1 cellular context compared by ENCODE assay signal in the genomic region with DNA sequence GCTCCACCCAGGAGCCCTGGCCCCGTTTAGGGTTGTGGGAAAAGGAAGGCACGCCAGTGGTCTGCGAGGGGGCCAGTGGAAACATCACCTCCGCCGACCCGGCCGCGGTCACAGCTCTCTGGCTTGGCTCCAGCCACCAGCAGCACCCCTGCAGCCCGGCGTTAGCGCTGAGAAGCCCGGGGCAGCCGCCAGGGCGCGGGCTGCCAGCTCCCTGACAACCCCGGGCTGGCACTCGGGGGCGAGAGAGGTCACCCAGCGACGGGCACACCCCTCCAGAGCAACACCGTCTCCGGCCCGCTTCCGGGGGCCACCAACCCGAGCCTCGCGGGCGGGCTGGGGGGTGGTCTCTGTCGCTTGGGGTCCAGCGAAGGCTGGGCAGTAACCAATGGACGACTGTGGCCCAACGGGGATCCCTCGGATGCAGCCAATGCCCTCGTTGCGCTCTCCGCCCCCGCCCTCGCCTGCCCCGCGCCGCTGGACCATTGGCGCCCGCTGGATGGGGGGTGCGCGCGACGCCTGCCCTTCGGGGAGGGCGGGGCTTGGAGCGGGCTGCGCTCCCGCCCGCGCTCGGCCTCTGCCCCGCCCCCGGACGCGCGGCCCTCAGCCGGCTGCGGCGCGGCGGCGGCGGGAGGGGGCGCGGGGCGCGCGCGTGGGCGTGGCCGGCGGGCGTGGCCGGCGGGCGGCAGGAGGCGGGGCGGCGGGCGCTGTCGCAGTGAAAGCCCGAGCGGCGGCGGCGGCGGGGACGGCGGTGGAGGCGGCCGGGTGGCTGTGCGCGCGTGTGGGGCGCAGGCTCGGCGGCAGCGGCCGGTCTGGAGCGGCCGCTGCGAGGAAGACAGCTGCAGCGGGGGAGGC.
TF ChIP-seq lines count a peak whose summit lies in the region.

A gene (plus strand): TSS at position 712 of the 852 bp plus-strand sequence. CDS start 1,007 bp downstream, outside the sequence.

TF ChIP-seq in K562, 482 proteins besides CTCF, POLR2A, EP300 and RAD21 (continued from another document and continues in another):
- TF ChIP-seq, protein P1, sequence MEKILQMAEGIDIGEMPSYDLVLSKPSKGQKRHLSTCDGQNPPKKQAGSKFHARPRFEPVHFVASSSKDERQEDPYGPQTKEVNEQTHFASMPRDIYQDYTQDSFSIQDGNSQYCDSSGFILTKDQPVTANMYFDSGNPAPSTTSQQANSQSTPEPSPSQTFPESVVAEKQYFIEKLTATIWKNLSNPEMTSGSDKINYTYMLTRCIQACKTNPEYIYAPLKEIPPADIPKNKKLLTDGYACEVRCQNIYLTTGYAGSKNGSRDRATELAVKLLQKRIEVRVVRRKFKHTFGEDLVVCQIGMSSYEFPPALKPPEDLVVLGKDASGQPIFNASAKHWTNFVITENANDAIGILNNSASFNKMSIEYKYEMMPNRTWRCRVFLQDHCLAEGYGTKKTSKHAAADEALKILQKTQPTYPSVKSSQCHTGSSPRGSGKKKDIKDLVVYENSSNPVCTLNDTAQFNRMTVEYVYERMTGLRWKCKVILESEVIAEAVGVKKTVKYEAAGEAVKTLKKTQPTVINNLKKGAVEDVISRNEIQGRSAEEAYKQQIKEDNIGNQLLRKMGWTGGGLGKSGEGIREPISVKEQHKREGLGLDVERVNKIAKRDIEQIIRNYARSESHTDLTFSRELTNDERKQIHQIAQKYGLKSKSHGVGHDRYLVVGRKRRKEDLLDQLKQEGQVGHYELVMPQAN (IDR thresholded peaks at IDR 0.05; ENCODE audit: borderline replicate concordance) = no peak
- TF ChIP-seq HMG20B (CRISPR knock-in tag; IDR thresholded peaks at IDR 0.05) = no peak
- TF ChIP-seq, protein P2, sequence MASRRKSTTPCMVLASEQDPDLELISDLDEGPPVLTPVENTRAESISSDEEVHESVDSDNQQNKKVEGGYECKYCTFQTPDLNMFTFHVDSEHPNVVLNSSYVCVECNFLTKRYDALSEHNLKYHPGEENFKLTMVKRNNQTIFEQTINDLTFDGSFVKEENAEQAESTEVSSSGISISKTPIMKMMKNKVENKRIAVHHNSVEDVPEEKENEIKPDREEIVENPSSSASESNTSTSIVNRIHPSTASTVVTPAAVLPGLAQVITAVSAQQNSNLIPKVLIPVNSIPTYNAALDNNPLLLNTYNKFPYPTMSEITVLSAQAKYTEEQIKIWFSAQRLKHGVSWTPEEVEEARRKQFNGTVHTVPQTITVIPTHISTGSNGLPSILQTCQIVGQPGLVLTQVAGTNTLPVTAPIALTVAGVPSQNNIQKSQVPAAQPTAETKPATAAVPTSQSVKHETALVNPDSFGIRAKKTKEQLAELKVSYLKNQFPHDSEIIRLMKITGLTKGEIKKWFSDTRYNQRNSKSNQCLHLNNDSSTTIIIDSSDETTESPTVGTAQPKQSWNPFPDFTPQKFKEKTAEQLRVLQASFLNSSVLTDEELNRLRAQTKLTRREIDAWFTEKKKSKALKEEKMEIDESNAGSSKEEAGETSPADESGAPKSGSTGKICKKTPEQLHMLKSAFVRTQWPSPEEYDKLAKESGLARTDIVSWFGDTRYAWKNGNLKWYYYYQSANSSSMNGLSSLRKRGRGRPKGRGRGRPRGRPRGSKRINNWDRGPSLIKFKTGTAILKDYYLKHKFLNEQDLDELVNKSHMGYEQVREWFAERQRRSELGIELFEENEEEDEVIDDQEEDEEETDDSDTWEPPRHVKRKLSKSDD (conservative IDR thresholded peaks at IDR 0.05; ENCODE audit: low read length) = no peak
- TF ChIP-seq PHB2 (IDR thresholded peaks at IDR 0.05; ENCODE audit: low read depth) = no peak
- TF ChIP-seq, protein P3, sequence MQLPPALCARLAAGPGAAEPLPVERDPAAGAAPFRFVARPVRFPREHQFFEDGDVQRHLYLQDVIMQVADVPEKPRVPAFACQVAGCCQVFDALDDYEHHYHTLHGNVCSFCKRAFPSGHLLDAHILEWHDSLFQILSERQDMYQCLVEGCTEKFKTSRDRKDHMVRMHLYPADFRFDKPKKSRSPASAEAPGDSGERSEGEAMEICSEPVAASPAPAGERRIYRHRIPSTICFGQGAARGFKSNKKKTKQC (CRISPR knock-in tag; IDR thresholded peaks at IDR 0.05) = no peak
- TF ChIP-seq, protein P4, sequence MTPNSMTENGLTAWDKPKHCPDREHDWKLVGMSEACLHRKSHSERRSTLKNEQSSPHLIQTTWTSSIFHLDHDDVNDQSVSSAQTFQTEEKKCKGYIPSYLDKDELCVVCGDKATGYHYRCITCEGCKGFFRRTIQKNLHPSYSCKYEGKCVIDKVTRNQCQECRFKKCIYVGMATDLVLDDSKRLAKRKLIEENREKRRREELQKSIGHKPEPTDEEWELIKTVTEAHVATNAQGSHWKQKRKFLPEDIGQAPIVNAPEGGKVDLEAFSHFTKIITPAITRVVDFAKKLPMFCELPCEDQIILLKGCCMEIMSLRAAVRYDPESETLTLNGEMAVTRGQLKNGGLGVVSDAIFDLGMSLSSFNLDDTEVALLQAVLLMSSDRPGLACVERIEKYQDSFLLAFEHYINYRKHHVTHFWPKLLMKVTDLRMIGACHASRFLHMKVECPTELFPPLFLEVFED (CRISPR knock-in tag; conservative IDR thresholded peaks at IDR 0.05) = no peak
- no peak for TF ChIP-seq CHD1 (IDR thresholded peaks at IDR 0.05; ENCODE audit: low read length)
- no peak for TF ChIP-seq MYBL2 (IDR thresholded peaks at IDR 0.05; ENCODE audit: low read depth)
- no peak for TF ChIP-seq MYBL2 (CRISPR knock-in tag; IDR thresholded peaks at IDR 0.05; ENCODE audit: borderline replicate concordance)
- TF ChIP-seq, protein P5, sequence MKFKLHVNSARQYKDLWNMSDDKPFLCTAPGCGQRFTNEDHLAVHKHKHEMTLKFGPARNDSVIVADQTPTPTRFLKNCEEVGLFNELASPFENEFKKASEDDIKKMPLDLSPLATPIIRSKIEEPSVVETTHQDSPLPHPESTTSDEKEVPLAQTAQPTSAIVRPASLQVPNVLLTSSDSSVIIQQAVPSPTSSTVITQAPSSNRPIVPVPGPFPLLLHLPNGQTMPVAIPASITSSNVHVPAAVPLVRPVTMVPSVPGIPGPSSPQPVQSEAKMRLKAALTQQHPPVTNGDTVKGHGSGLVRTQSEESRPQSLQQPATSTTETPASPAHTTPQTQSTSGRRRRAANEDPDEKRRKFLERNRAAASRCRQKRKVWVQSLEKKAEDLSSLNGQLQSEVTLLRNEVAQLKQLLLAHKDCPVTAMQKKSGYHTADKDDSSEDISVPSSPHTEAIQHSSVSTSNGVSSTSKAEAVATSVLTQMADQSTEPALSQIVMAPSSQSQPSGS (CRISPR knock-in tag; IDR thresholded peaks at IDR 0.05) = 0 out of 2 replicates have a peak, but pooled peaks have one; percentile 58
- TF ChIP-seq ZBTB8A (IDR thresholded peaks at IDR 0.05; ENCODE audit: partially characterized antibody) = no peak
- TF ChIP-seq, protein P6, sequence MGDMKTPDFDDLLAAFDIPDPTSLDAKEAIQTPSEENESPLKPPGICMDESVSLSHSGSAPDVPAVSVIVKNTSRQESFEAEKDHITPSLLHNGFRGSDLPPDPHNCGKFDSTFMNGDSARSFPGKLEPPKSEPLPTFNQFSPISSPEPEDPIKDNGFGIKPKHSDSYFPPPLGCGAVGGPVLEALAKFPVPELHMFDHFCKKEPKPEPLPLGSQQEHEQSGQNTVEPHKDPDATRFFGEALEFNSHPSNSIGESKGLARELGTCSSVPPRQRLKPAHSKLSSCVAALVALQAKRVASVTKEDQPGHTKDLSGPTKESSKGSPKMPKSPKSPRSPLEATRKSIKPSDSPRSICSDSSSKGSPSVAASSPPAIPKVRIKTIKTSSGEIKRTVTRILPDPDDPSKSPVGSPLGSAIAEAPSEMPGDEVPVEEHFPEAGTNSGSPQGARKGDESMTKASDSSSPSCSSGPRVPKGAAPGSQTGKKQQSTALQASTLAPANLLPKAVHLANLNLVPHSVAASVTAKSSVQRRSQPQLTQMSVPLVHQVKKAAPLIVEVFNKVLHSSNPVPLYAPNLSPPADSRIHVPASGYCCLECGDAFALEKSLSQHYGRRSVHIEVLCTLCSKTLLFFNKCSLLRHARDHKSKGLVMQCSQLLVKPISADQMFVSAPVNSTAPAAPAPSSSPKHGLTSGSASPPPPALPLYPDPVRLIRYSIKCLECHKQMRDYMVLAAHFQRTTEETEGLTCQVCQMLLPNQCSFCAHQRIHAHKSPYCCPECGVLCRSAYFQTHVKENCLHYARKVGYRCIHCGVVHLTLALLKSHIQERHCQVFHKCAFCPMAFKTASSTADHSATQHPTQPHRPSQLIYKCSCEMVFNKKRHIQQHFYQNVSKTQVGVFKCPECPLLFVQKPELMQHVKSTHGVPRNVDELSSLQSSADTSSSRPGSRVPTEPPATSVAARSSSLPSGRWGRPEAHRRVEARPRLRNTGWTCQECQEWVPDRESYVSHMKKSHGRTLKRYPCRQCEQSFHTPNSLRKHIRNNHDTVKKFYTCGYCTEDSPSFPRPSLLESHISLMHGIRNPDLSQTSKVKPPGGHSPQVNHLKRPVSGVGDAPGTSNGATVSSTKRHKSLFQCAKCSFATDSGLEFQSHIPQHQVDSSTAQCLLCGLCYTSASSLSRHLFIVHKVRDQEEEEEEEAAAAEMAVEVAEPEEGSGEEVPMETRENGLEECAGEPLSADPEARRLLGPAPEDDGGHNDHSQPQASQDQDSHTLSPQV (IDR thresholded peaks at IDR 0.05) = no peak
- TF ChIP-seq IFI16 (CRISPR knock-in tag; IDR thresholded peaks at IDR 0.05) = no peak
- TF ChIP-seq, protein P7, sequence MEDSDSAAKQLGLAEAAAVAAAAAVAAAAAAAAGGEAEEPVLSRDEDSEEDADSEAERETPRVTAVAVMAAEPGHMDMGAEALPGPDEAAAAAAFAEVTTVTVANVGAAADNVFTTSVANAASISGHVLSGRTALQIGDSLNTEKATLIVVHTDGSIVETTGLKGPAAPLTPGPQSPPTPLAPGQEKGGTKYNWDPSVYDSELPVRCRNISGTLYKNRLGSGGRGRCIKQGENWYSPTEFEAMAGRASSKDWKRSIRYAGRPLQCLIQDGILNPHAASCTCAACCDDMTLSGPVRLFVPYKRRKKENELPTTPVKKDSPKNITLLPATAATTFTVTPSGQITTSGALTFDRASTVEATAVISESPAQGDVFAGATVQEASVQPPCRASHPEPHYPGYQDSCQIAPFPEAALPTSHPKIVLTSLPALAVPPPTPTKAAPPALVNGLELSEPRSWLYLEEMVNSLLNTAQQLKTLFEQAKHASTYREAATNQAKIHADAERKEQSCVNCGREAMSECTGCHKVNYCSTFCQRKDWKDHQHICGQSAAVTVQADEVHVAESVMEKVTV (CRISPR knock-in tag; IDR thresholded peaks at IDR 0.05) = no peak
- no peak for TF ChIP-seq ZNF263 (CRISPR knock-in tag; IDR thresholded peaks at IDR 0.05; ENCODE audit: borderline replicate concordance)
- TF ChIP-seq ZNF764 (CRISPR knock-in tag; IDR thresholded peaks at IDR 0.05; ENCODE audit: low read depth) = no peak
- TF ChIP-seq, protein P8, sequence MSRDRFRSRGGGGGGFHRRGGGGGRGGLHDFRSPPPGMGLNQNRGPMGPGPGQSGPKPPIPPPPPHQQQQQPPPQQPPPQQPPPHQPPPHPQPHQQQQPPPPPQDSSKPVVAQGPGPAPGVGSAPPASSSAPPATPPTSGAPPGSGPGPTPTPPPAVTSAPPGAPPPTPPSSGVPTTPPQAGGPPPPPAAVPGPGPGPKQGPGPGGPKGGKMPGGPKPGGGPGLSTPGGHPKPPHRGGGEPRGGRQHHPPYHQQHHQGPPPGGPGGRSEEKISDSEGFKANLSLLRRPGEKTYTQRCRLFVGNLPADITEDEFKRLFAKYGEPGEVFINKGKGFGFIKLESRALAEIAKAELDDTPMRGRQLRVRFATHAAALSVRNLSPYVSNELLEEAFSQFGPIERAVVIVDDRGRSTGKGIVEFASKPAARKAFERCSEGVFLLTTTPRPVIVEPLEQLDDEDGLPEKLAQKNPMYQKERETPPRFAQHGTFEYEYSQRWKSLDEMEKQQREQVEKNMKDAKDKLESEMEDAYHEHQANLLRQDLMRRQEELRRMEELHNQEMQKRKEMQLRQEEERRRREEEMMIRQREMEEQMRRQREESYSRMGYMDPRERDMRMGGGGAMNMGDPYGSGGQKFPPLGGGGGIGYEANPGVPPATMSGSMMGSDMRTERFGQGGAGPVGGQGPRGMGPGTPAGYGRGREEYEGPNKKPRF (IDR thresholded peaks at IDR 0.05; ENCODE audit: low read depth, low read length) = no peak
- no peak for TF ChIP-seq CCAR2 (IDR thresholded peaks at IDR 0.05; ENCODE audit: low read depth, low read length)
- TF ChIP-seq RHOXF2B (CRISPR knock-in tag; conservative IDR thresholded peaks at IDR 0.05) = no peak
- no peak for TF ChIP-seq SRSF7 (optimal IDR thresholded peaks at IDR 0.05; ENCODE audit: low read depth, low read length)
- no peak; the same call in 1 of the 2 replicates for TF ChIP-seq L3MBTL2 (IDR thresholded peaks at IDR 0.05)
- TF ChIP-seq HNRNPL (IDR thresholded peaks at IDR 0.05; ENCODE audit: low read depth, low read length) = peak; percentile 86
- no peak for TF ChIP-seq XRCC4 (IDR thresholded peaks at IDR 0.05; ENCODE audit: extremely low read depth, insufficient read depth, insufficient read length)
- no peak for TF ChIP-seq RBM39 (optimal IDR thresholded peaks at IDR 0.05; ENCODE audit: low read depth, low read length)
- TF ChIP-seq TSC22D4 (tag; IDR thresholded peaks at IDR 0.05) = no peak
- TF ChIP-seq RBFOX2 (IDR thresholded peaks at IDR 0.05; ENCODE audit: low read depth, low read length) = 0 out of 2 replicates have a peak, but pooled peaks have one; percentile 21
- TF ChIP-seq CEBPG (CRISPR knock-in tag; IDR thresholded peaks at IDR 0.05) = no peak
- no peak for TF ChIP-seq CEBPG (tag; conservative IDR thresholded peaks at IDR 0.05 in 1 of 2, IDR thresholded peaks at IDR 0.05 in 1 of 2)
- TF ChIP-seq FIP1L1 (IDR thresholded peaks at IDR 0.05; ENCODE audit: low read depth, low read length, poor library complexity, severe bottlenecking) = peak; percentile 27
- TF ChIP-seq HDGF (IDR thresholded peaks at IDR 0.05) = no peak
- TF ChIP-seq BDP1 (IDR thresholded peaks at IDR 0.05; ENCODE audit: insufficient read depth, insufficient read length) = no peak
- no peak for TF ChIP-seq ZNF12 (CRISPR knock-in tag; IDR thresholded peaks at IDR 0.05)
- no peak for TF ChIP-seq ILK (tag; IDR thresholded peaks at IDR 0.05; ENCODE audit: borderline replicate concordance, low read depth)
- no peak for TF ChIP-seq ZNF75A (CRISPR knock-in tag; IDR thresholded peaks at IDR 0.05)
- TF ChIP-seq, protein P9, sequence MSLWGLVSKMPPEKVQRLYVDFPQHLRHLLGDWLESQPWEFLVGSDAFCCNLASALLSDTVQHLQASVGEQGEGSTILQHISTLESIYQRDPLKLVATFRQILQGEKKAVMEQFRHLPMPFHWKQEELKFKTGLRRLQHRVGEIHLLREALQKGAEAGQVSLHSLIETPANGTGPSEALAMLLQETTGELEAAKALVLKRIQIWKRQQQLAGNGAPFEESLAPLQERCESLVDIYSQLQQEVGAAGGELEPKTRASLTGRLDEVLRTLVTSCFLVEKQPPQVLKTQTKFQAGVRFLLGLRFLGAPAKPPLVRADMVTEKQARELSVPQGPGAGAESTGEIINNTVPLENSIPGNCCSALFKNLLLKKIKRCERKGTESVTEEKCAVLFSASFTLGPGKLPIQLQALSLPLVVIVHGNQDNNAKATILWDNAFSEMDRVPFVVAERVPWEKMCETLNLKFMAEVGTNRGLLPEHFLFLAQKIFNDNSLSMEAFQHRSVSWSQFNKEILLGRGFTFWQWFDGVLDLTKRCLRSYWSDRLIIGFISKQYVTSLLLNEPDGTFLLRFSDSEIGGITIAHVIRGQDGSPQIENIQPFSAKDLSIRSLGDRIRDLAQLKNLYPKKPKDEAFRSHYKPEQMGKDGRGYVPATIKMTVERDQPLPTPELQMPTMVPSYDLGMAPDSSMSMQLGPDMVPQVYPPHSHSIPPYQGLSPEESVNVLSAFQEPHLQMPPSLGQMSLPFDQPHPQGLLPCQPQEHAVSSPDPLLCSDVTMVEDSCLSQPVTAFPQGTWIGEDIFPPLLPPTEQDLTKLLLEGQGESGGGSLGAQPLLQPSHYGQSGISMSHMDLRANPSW (CRISPR knock-in tag; IDR thresholded peaks at IDR 0.05) = no peak
- TF ChIP-seq ZNF282 (CRISPR knock-in tag; IDR thresholded peaks at IDR 0.05) = peak; percentile 89; the same call in 1 of the 2 replicates
- TF ChIP-seq ZNF766 (CRISPR knock-in tag; conservative IDR thresholded peaks at IDR 0.05) = 0 out of 2 replicates have a peak, but pooled peaks have one; percentile 42
